15 cellular contexts compared by ENCODE assay signal in genomic region chr7:41579961-41580935, GRCh38.
A peak's percentile ranks its signal among the peaks of the same experiment; 100 is the strongest.
DNase-seq lines count a peak whose midpoint lies in the region; ATAC-seq and TF ChIP-seq lines count a peak whose summit lies in the region.
"Had no signal": no experiment of that assay in that cellular context is flagged by ENCODE, and none has a peak within 500 bp of the region (broad histone marks: within the 10 kb centered on the region; RNA-seq: fewer than 3 reads in every experiment).

No MANE protein-coding gene starts in this region.

- no peak overlapping the region for H3K4me3 ChIP-seq in skeletal muscle satellite cell (ENCODE audit: low read length)
- H3K4me3 ChIP-seq: GM12878, HAP-1, psoas muscle had no signal

- peak overlapping the region; percentile 71 for H3K9ac ChIP-seq in skeletal muscle satellite cell (ENCODE audit: low read depth, low read length)

- H3K27me3 ChIP-seq in skeletal muscle satellite cell (ENCODE audit: control insufficient read depth, insufficient read depth, low read length): no peaks in the 10 kb centered on the region
- H3K27me3 ChIP-seq in CD4-positive, alpha-beta T cell (ENCODE audit: control insufficient read depth, insufficient read depth, low read length): no peaks in the 10 kb centered on the region

- POLR2A ChIA-PET in CD4-positive, alpha-beta T cell (lab: Charles Lee): no interaction called here

- peak; percentile 62 for DNase-seq in H4 (ENCODE audit: low spot score)
- peak; percentile 66 for DNase-seq in SW480 (ENCODE audit: low spot score)
- DNase-seq in fibroblast of peridontal ligament (ENCODE audit: extremely low read depth): peak; percentile 92
- DNase-seq in CD4-positive, alpha-beta T cell: no peak
- DNase-seq in activated naive CD8-positive, alpha-beta T cell treated with anti-CD3 and anti-CD28 coated beads for 36 hours: no peak
- DNase-seq in CD14-positive monocyte (ENCODE audit: low spot score): no peak
- DNase-seq: activated naive CD4-positive, alpha-beta T cell treated with anti-CD3 and anti-CD28 coated beads, Interleukin-2, amount 10 ng/mL, durations not matched to agents 7 days and 5 days; Karpas-422; psoas muscle had no signal

- H3K4me2 ChIP-seq in skeletal muscle satellite cell (ENCODE audit: low read length): peak overlapping the region; percentile 26

- H3K36me3 ChIP-seq in skeletal muscle satellite cell (ENCODE audit: insufficient read depth, low read length): no peaks in the 10 kb centered on the region
- H3K36me3 ChIP-seq: HAP-1 had no signal

- no peaks in the 10 kb centered on the region for H3K4me1 Mint-ChIP-seq in CD4-positive, alpha-beta T cell (ENCODE audit: low read depth)
- H3K4me1 Mint-ChIP-seq in activated naive CD8-positive, alpha-beta T cell treated with anti-CD3 and anti-CD28 coated beads for 36 hours: no peaks in the 10 kb centered on the region
- peaks cover 2% of the 10 kb centered on the region for H3K4me1 Mint-ChIP-seq in CD14-positive monocyte
- H3K4me1 Mint-ChIP-seq: activated naive CD4-positive, alpha-beta T cell treated with anti-CD3 and anti-CD28 coated beads, Interleukin-2, amount 10 ng/mL, durations not matched to agents 7 days and 5 days had no signal

- intact Hi-C loops in CD4-positive, alpha-beta T cell (cut with DNase I, micrococcal nuclease): no loop called here
- intact Hi-C loops in CD14-positive monocyte (cut with micrococcal nuclease): no loop called here

- H3K27ac ChIP-seq in CD4-positive, alpha-beta T cell (ENCODE audit: low read depth, low read length): no peak overlapping the region
- H3K27ac ChIP-seq: psoas muscle had no signal

- TF ChIP-seq CTCF in CD4-positive, alpha-beta T cell (IDR thresholded peaks at IDR 0.05): no peak
- no peak for TF ChIP-seq CTCF in CD14-positive monocyte (IDR thresholded peaks at IDR 0.05)

- H3K9me3 ChIP-seq in skeletal muscle satellite cell (replicated peaks; ENCODE audit: low read length): no peaks in the 10 kb centered on the region
- H3K9me3 ChIP-seq in CD4-positive, alpha-beta T cell (ENCODE audit: control insufficient read depth, low read length): no peaks in the 10 kb centered on the region
- H3K9me3 ChIP-seq: HAP-1, psoas muscle had no signal

- peaks cover 17% of the 10 kb centered on the region for H3K4me1 ChIP-seq in skeletal muscle satellite cell (ENCODE audit: control insufficient read depth, insufficient read depth, low read length)
- H3K4me1 ChIP-seq: HAP-1, psoas muscle had no signal

- H3K9me3 Mint-ChIP-seq in CD4-positive, alpha-beta T cell: peaks cover 2% of the 10 kb centered on the region
- H3K9me3 Mint-ChIP-seq in activated naive CD8-positive, alpha-beta T cell treated with anti-CD3 and anti-CD28 coated beads for 36 hours: no peaks in the 10 kb centered on the region
- peaks cover 0 to 3% (median 0%) of the 10 kb centered on the region in 7 donors for H3K9me3 Mint-ChIP-seq in CD14-positive monocyte

- H3K27ac Mint-ChIP-seq in CD4-positive, alpha-beta T cell: no peak overlapping the region
- no peak overlapping the region for H3K27ac Mint-ChIP-seq in activated naive CD8-positive, alpha-beta T cell treated with anti-CD3 and anti-CD28 coated beads for 36 hours
- H3K27ac Mint-ChIP-seq in CD14-positive monocyte: peak overlapping the region in 1 of 7 donors; percentile 19
- H3K27ac Mint-ChIP-seq: activated naive CD4-positive, alpha-beta T cell treated with anti-CD3 and anti-CD28 coated beads, Interleukin-2, amount 10 ng/mL, durations not matched to agents 7 days and 5 days; mesothelial cell of epicardium; T-helper 1 cell treated with Interleukin-12 subunit alpha and Interleukin-12 subunit beta and Interleukin-4 antibody, amounts not matched to agents 30 μg/mL and 1 μg/mL, for 36 hours had no signal

- H3K4me3 Mint-ChIP-seq in CD4-positive, alpha-beta T cell: no peak overlapping the region
- no peak overlapping the region for H3K4me3 Mint-ChIP-seq in activated naive CD8-positive, alpha-beta T cell treated with anti-CD3 and anti-CD28 coated beads for 36 hours
- no peak overlapping the region for H3K4me3 Mint-ChIP-seq in CD14-positive monocyte
- H3K4me3 Mint-ChIP-seq: activated naive CD4-positive, alpha-beta T cell treated with anti-CD3 and anti-CD28 coated beads, Interleukin-2, amount 10 ng/mL, durations not matched to agents 7 days and 5 days; mesothelial cell of epicardium; T-helper 1 cell treated with Interleukin-12 subunit alpha and Interleukin-12 subunit beta and Interleukin-4 antibody, amounts not matched to agents 30 μg/mL and 1 μg/mL, for 36 hours had no signal

- CTCF ChIA-PET in CD4-positive, alpha-beta T cell (lab: Charles Lee): no interaction called here

- no peak for ATAC-seq in CD4-positive, alpha-beta T cell (ENCODE audit: poor library complexity)
- ATAC-seq in HG02973 (IDR thresholded peaks at IDR 0.05; ENCODE audit: unreplicated experiment): no peak
- ATAC-seq: GM12878, psoas muscle had no signal

- H3K27me3 Mint-ChIP-seq in CD4-positive, alpha-beta T cell: no peaks in the 10 kb centered on the region
- peaks cover 12% of the 10 kb centered on the region for H3K27me3 Mint-ChIP-seq in activated naive CD8-positive, alpha-beta T cell treated with anti-CD3 and anti-CD28 coated beads for 36 hours
- peaks cover 0 to 2% (median 0%) of the 10 kb centered on the region in 3 donors for H3K27me3 Mint-ChIP-seq in CD14-positive monocyte (ENCODE audit: low read depth in 3 of 3)
- H3K27me3 Mint-ChIP-seq: activated naive CD4-positive, alpha-beta T cell treated with anti-CD3 and anti-CD28 coated beads, Interleukin-2, amount 10 ng/mL, durations not matched to agents 7 days and 5 days had no signal

- no peaks in the 10 kb centered on the region for H3K36me3 Mint-ChIP-seq in CD4-positive, alpha-beta T cell (ENCODE audit: low read depth)
- H3K36me3 Mint-ChIP-seq in activated naive CD8-positive, alpha-beta T cell treated with anti-CD3 and anti-CD28 coated beads for 36 hours: no peaks in the 10 kb centered on the region
- no peaks in the 10 kb centered on the region for H3K36me3 Mint-ChIP-seq in CD14-positive monocyte
- H3K36me3 Mint-ChIP-seq: activated naive CD4-positive, alpha-beta T cell treated with anti-CD3 and anti-CD28 coated beads, Interleukin-2, amount 10 ng/mL, durations not matched to agents 7 days and 5 days; mesothelial cell of epicardium had no signal

Comparison
In these comparisons a context has a peak if more than half of its experiments do, and no peak if none do; other contexts are left out.
1. DNase-seq: peak in H4 (single experiment), SW480 (single experiment) and fibroblast of peridontal ligament (single experiment); none in CD4-positive, alpha-beta T cell (0 of 10), activated naive CD8-positive, alpha-beta T cell treated with anti-CD3 and anti-CD28 coated beads for 36 hours (single experiment) and CD14-positive monocyte (single experiment).